ENCODE assay signal across 1 cellular context in genomic region chr4:144016048-144016605, GRCh38.
TF ChIP-seq lines count a peak whose summit lies in the region.
"Not testable (repeated sequence)": the region's sequence is repeated elsewhere in the genome, so short reads cannot be mapped to it uniquely, and the experiment has no call there.

No MANE protein-coding gene starts in this region.

TF ChIP-seq in K562, 482 proteins besides CTCF, POLR2A, EP300 and RAD21 (continued from another document):
- TF ChIP-seq AFF1 (IDR thresholded peaks at IDR 0.05; ENCODE audit: low read depth in 1 of 2, partially characterized antibody in 2 of 2) = peak in 1 of 2 experiments; percentile 35
- 0 out of 2 replicates have a peak, but pooled peaks have one; percentile 21 for TF ChIP-seq BCOR (IDR thresholded peaks at IDR 0.05)
- 0 out of 2 replicates have a peak, but pooled peaks have one; percentile 42 for TF ChIP-seq PHB2 (IDR thresholded peaks at IDR 0.05; ENCODE audit: low read depth)
- peak; percentile 27; the same call in 1 of the 2 replicates for TF ChIP-seq HLTF (IDR thresholded peaks at IDR 0.05)
- TF ChIP-seq SMARCE1 (IDR thresholded peaks at IDR 0.05) = 0 out of 2 replicates have a peak, but pooled peaks have one; percentile 26
- TF ChIP-seq, protein P1, sequence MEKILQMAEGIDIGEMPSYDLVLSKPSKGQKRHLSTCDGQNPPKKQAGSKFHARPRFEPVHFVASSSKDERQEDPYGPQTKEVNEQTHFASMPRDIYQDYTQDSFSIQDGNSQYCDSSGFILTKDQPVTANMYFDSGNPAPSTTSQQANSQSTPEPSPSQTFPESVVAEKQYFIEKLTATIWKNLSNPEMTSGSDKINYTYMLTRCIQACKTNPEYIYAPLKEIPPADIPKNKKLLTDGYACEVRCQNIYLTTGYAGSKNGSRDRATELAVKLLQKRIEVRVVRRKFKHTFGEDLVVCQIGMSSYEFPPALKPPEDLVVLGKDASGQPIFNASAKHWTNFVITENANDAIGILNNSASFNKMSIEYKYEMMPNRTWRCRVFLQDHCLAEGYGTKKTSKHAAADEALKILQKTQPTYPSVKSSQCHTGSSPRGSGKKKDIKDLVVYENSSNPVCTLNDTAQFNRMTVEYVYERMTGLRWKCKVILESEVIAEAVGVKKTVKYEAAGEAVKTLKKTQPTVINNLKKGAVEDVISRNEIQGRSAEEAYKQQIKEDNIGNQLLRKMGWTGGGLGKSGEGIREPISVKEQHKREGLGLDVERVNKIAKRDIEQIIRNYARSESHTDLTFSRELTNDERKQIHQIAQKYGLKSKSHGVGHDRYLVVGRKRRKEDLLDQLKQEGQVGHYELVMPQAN (IDR thresholded peaks at IDR 0.05; ENCODE audit: borderline replicate concordance) = peak; percentile 63
- TF ChIP-seq ARID2 (IDR thresholded peaks at IDR 0.05) = peak; percentile 54; the same call in 1 of the 2 replicates
- TF ChIP-seq ZNF263 (CRISPR knock-in tag; IDR thresholded peaks at IDR 0.05; ENCODE audit: borderline replicate concordance) = peak; percentile 58; the same call in 1 of the 2 replicates
- TF ChIP-seq ARID1B (IDR thresholded peaks at IDR 0.05) = peak; percentile 39; the same call in 1 of the 2 replicates
- TF ChIP-seq DPF2 (IDR thresholded peaks at IDR 0.05) = peak; percentile 68; the same call in 1 of the 2 replicates
- TF ChIP-seq GATAD2A (IDR thresholded peaks at IDR 0.05) = 0 out of 2 replicates have a peak, but pooled peaks have one; percentile 14
- TF ChIP-seq LARP7 (IDR thresholded peaks at IDR 0.05) = 0 out of 2 replicates have a peak, but pooled peaks have one; percentile 16
- TF ChIP-seq MTA2 (IDR thresholded peaks at IDR 0.05; ENCODE audit: low read depth) = 0 out of 2 replicates have a peak, but pooled peaks have one; percentile 29
- TF ChIP-seq ATF3 (IDR thresholded peaks at IDR 0.05) = peak; percentile 21; the same call in 1 of the 2 replicates
- TF ChIP-seq ATF3 (CRISPR knock-in tag; conservative IDR thresholded peaks at IDR 0.05) = not testable (repeated sequence)
- TF ChIP-seq ARNT (IDR thresholded peaks at IDR 0.05) = 0 out of 4 replicates have a peak, but pooled peaks of 1 of the 2 experiments have one; percentile 28
- 0 out of 4 replicates have a peak, but pooled peaks have one; percentile 42 to 46 for TF ChIP-seq MLLT1 (IDR thresholded peaks at IDR 0.05)
- peak; percentile 69 for TF ChIP-seq CC2D1A (IDR thresholded peaks at IDR 0.05)
- TF ChIP-seq HDAC2 (IDR thresholded peaks at IDR 0.05) = peak; percentile 38; the same call in 1 of the 2 replicates
- TF ChIP-seq SMARCA4 (IDR thresholded peaks at IDR 0.05) = peak; percentile 38; the same call in 1 of the 2 replicates
- peak in 1 of 2 experiments; percentile 27; a peak in 1 of 4 replicates for TF ChIP-seq KDM1A (IDR thresholded peaks at IDR 0.05)
- TF ChIP-seq, protein P2, sequence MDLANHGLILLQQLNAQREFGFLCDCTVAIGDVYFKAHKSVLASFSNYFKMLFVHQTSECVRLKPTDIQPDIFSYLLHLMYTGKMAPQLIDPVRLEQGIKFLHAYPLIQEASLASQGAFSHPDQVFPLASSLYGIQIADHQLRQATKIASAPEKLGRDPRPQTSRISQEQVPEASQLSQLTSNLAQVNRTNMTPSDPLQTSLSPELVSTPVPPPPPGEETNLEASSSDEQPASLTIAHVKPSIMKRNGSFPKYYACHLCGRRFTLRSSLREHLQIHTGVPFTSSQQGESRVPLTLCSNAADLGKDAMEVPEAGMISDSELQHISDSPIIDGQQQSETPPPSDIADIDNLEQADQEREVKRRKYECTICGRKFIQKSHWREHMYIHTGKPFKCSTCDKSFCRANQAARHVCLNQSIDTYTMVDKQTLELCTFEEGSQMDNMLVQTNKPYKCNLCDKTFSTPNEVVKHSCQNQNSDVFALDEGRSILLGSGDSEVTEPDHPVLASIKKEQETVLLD (IDR thresholded peaks at IDR 0.05) = 0 out of 2 replicates have a peak, but pooled peaks have one; percentile 49
- 0 out of 2 replicates have a peak, but pooled peaks have one; percentile 46 for TF ChIP-seq MIER1 (IDR thresholded peaks at IDR 0.05; ENCODE audit: low read depth)
- 0 out of 2 replicates have a peak, but pooled peaks have one; percentile 44 for TF ChIP-seq MTA1 (IDR thresholded peaks at IDR 0.05; ENCODE audit: borderline replicate concordance)
- peak; percentile 62; the same call in 1 of the 2 replicates for TF ChIP-seq SMARCA5 (IDR thresholded peaks at IDR 0.05)
- peak in 1 of 2 experiments; percentile 70; a peak in 2 of 4 replicates for TF ChIP-seq HDAC1 (IDR thresholded peaks at IDR 0.05)
- TF ChIP-seq EHMT2 (IDR thresholded peaks at IDR 0.05) = peak; percentile 76
- TF ChIP-seq TRIM24 (IDR thresholded peaks at IDR 0.05) = 0 out of 4 replicates have a peak, but pooled peaks have one; percentile 21
